In genomic region chr16:28616636-28617035, GRCh38 we compare ENCODE assay signal across 25 cellular contexts. TPM values are rescaled to one million over a fixed set of nuclear protein-coding genes. Genes with fewer than 3 reads are reported as not detected.
A peak's percentile ranks its signal among the peaks of the same experiment; 100 is the strongest.
DNase-seq lines count a peak whose midpoint lies in the region; ATAC-seq and TF ChIP-seq lines count a peak whose summit lies in the region.
"Had no signal": no experiment of that assay in that cellular context is flagged by ENCODE, and none has a peak within 500 bp of the region (broad histone marks: within the 10 kb centered on the region; RNA-seq: fewer than 3 reads in every experiment).

No MANE protein-coding gene starts in this region.

- DNase-seq in CD14-positive monocyte (ENCODE audit: low spot score) (no peak), GM13976 (ENCODE audit: low spot score) (peak; percentile 0), RPMI7951 (ENCODE audit: low read depth) (peak; percentile 9), DMS153 (lab: John Stamatoyannopoulos, UW) (no peak)
- DNase-seq: cortex of kidney; esophagus squamous epithelium; foreskin keratinocyte; KG1; kidney; MM.1S; NCI-H2107; NCI-H748 treated with DMSO at 0.1 percent for 48 hours; stimulated activated CD4-positive, alpha-beta T cell treated with anti-CD3 and anti-CD28 coated beads, Interleukin-1b, Interleukin-23, amount 100 ng/mL, for 48 hours had no signal

- in situ Hi-C loops in GM13976 (cut with MboI; ENCODE audit: low sequenced_read_pairs, unreplicated experiment) = no loop called here

- intact Hi-C loops in CD14-positive monocyte (cut with micrococcal nuclease) = no loop called here
- intact Hi-C loops in dendritic cell treated with granulocyte-macrophage colony-stimulating factor and Interleukin-4, amounts not matched to agents 40 ng/mL and 50 ng/mL, for 4 days (cut with micrococcal nuclease) = no loop called here

- peak overlapping the region in 1 of 2 donors; percentile 24 for H3K4me3 Mint-ChIP-seq in CD14-positive monocyte
- no peak overlapping the region for H3K4me3 Mint-ChIP-seq in dendritic cell treated with granulocyte-macrophage colony-stimulating factor and Interleukin-4, amounts not matched to agents 40 ng/mL and 50 ng/mL, for 4 days
- H3K4me3 Mint-ChIP-seq: stimulated activated naive CD8-positive, alpha-beta T cell treated with anti-CD3 and anti-CD28 coated beads, Interleukin-15, Interleukin-2, amounts not matched to agents 100 ng/mL and 50 ng/mL, for 24 hours; T-helper 2 cell treated with Interferon-gamma antibody and Interleukin-4, amounts not matched to agents 5 μg/mL and 100 μg/mL, for 36 hours had no signal

- no peaks in the 10 kb centered on the region for H3K9me3 Mint-ChIP-seq in CD14-positive monocyte
- no peaks in the 10 kb centered on the region for H3K9me3 Mint-ChIP-seq in dendritic cell treated with granulocyte-macrophage colony-stimulating factor and Interleukin-4, amounts not matched to agents 40 ng/mL and 50 ng/mL, for 4 days
- H3K9me3 Mint-ChIP-seq: neural progenitor cell; stimulated activated naive CD8-positive, alpha-beta T cell treated with anti-CD3 and anti-CD28 coated beads, Interleukin-15, Interleukin-2, amounts not matched to agents 100 ng/mL and 50 ng/mL, for 24 hours; T-helper 2 cell treated with Interferon-gamma antibody and Interleukin-4, amounts not matched to agents 5 μg/mL and 100 μg/mL, for 36 hours had no signal

- H3K27me3 Mint-ChIP-seq in CD14-positive monocyte (ENCODE audit: low read depth in 3 of 3) = no peaks in the 10 kb centered on the region
- H3K27me3 Mint-ChIP-seq in dendritic cell treated with granulocyte-macrophage colony-stimulating factor and Interleukin-4, amounts not matched to agents 40 ng/mL and 50 ng/mL, for 4 days = no peaks in the 10 kb centered on the region
- H3K27me3 Mint-ChIP-seq: stimulated activated naive CD8-positive, alpha-beta T cell treated with anti-CD3 and anti-CD28 coated beads, Interleukin-15, Interleukin-2, amounts not matched to agents 100 ng/mL and 50 ng/mL, for 24 hours had no signal

- TF ChIP-seq CTCF in CD14-positive monocyte (IDR thresholded peaks at IDR 0.05) (no peak), GM13976 (IDR thresholded peaks at IDR 0.05; ENCODE audit: borderline replicate concordance, control extremely low read depth, extremely low read depth, insufficient read depth, missing control alignments) (no peak)

- ATAC-seq in HG02642 (IDR thresholded peaks at IDR 0.05; ENCODE audit: poor library complexity, unreplicated experiment) (no peak), HG02798 (IDR thresholded peaks at IDR 0.05; ENCODE audit: poor library complexity, unreplicated experiment) (no peak), GM18498 (IDR thresholded peaks at IDR 0.05; ENCODE audit: unreplicated experiment) (no peak)
- ATAC-seq: foreskin keratinocyte had no signal

- peaks cover 10 to 23% of the 10 kb centered on the region in 2 donors for H3K36me3 Mint-ChIP-seq in CD14-positive monocyte
- no peaks in the 10 kb centered on the region for H3K36me3 Mint-ChIP-seq in dendritic cell treated with granulocyte-macrophage colony-stimulating factor and Interleukin-4, amounts not matched to agents 40 ng/mL and 50 ng/mL, for 4 days (ENCODE audit: low read depth)
- H3K36me3 Mint-ChIP-seq: neural progenitor cell had no signal

- H3K4me1 Mint-ChIP-seq in CD14-positive monocyte = peaks cover 43% of the 10 kb centered on the region
- peaks cover 31% of the 10 kb centered on the region for H3K4me1 Mint-ChIP-seq in dendritic cell treated with granulocyte-macrophage colony-stimulating factor and Interleukin-4, amounts not matched to agents 40 ng/mL and 50 ng/mL, for 4 days (ENCODE audit: low read depth)

- H3K27ac Mint-ChIP-seq in CD14-positive monocyte = peak overlapping the region; percentile 71 to 91 (median 89)
- H3K27ac Mint-ChIP-seq in dendritic cell treated with granulocyte-macrophage colony-stimulating factor and Interleukin-4, amounts not matched to agents 40 ng/mL and 50 ng/mL, for 4 days = peak overlapping the region; percentile 37
- H3K27ac Mint-ChIP-seq: T-helper 2 cell treated with Interferon-gamma antibody and Interleukin-4, amounts not matched to agents 5 μg/mL and 100 μg/mL, for 36 hours had no signal

RNA-seq across cellular contexts. Expression of gene SULT1A1, which starts 6.8 kb away (rescaled TPM):
- polyA plus RNA-seq in CD14-positive monocyte = 100 to 1,000 TPM; 320 to 362 TPM
- total RNA-seq in RPMI7951 (2014; rRNA removed; shearing (Covaris generic)) = not detected in 2 replicates
- total RNA-seq: smooth muscle cell had no signal

RNA-seq across cellular contexts. Expression of gene SULT1A2, which starts 19.8 kb away (rescaled TPM):
- polyA plus RNA-seq in CD14-positive monocyte = 1 to 10 TPM in 1 of 2 donors, not detected in 1; 1.1 TPM
- not detected in 2 replicates for total RNA-seq in RPMI7951 (2014; rRNA removed; shearing (Covaris generic))
- total RNA-seq: myocyte, smooth muscle cell had no signal
- polyA plus RNA-seq: smooth muscle cell had no signal

RNA-seq across cellular contexts. Expression of gene NPIPB8, which starts 21.2 kb away (rescaled TPM):
- polyA plus RNA-seq in CD14-positive monocyte = not detected
- total RNA-seq in RPMI7951 (2014; rRNA removed; shearing (Covaris generic)) = not detected in 2 replicates
- total RNA-seq: ascending aorta, cardiac muscle cell, H4, myocyte, smooth muscle cell had no signal
- polyA plus RNA-seq: foreskin keratinocyte had no signal

Comparison
In these comparisons a context has a peak if more than half of its experiments do, and no peak if none do; other contexts are left out.
1. DNase-seq: peak in GM13976 (single experiment) and RPMI7951 (single experiment); none in CD14-positive monocyte (single experiment) and DMS153 (single experiment).